14 cellular contexts compared by ENCODE assay signal in genomic region chr3:121957674-121958419, GRCh38.
DNase-seq lines count a peak whose midpoint lies in the region; ATAC-seq and TF ChIP-seq lines count a peak whose summit lies in the region.
"Had no signal": no experiment of that assay in that cellular context is flagged by ENCODE, and none has a peak within 500 bp of the region (broad histone marks: within the 10 kb centered on the region; RNA-seq: fewer than 3 reads in every experiment).

No MANE protein-coding gene starts in this region.

- no peaks in the 10 kb centered on the region for H3K36me3 Mint-ChIP-seq in neural progenitor cell

- H3K9ac ChIP-seq in neural progenitor cell, result no peak overlapping the region
- H3K9ac ChIP-seq: GM23248, KMS-11 had no signal

- ATAC-seq in GM18508 (IDR thresholded peaks at IDR 0.05; ENCODE audit: insufficient read depth, unreplicated experiment) (peak; percentile 93), GM21723 (IDR thresholded peaks at IDR 0.05; ENCODE audit: unreplicated experiment) (peak; percentile 74), HG03135 (IDR thresholded peaks at IDR 0.05; ENCODE audit: unreplicated experiment) (no peak)
- ATAC-seq: T-helper 17 cell had no signal

- no peaks in the 10 kb centered on the region for H3K9me3 ChIP-seq in neural progenitor cell (ENCODE audit: low read depth)

- no peaks in the 10 kb centered on the region for H4K20me1 ChIP-seq in neural progenitor cell (ENCODE audit: low read depth)

- no peak overlapping the region for H3K4me3 ChIP-seq in neural progenitor cell
- H3K4me3 ChIP-seq: GM23248 had no signal

- no peak overlapping the region for H3K27ac ChIP-seq in neural progenitor cell
- H3K27ac ChIP-seq: GM23248, KMS-11 had no signal

- TF ChIP-seq CTCF in neural progenitor cell (IDR thresholded peaks at IDR 0.05), result no peak

- no peaks in the 10 kb centered on the region for H3K79me2 ChIP-seq in neural progenitor cell (ENCODE audit: low read depth)

- no peaks in the 10 kb centered on the region for H3K27me3 Mint-ChIP-seq in neural progenitor cell (ENCODE audit: insufficient read depth, low read depth)
- H3K27me3 Mint-ChIP-seq: activated naive CD8-positive, alpha-beta T cell treated with anti-CD3 and anti-CD28 coated beads for 36 hours; central memory CD8-positive, alpha-beta T cell; T-helper 17 cell had no signal

- H3K27ac Mint-ChIP-seq in neural progenitor cell, result no peak overlapping the region
- H3K27ac Mint-ChIP-seq: activated naive CD8-positive, alpha-beta T cell treated with anti-CD3 and anti-CD28 coated beads for 36 hours; T-helper 17 cell had no signal

- H3K36me3 ChIP-seq in neural progenitor cell, result no peaks in the 10 kb centered on the region

- peaks cover 10% of the 10 kb centered on the region for H3K4me1 ChIP-seq in neural progenitor cell

- H3K4me1 Mint-ChIP-seq in neural progenitor cell, result no peaks in the 10 kb centered on the region
- H3K4me1 Mint-ChIP-seq: activated naive CD8-positive, alpha-beta T cell treated with anti-CD3 and anti-CD28 coated beads for 36 hours; central memory CD8-positive, alpha-beta T cell; T-helper 17 cell had no signal

- H3K4me3 Mint-ChIP-seq in neural progenitor cell, result no peak overlapping the region
- H3K4me3 Mint-ChIP-seq: activated naive CD8-positive, alpha-beta T cell treated with anti-CD3 and anti-CD28 coated beads for 36 hours; central memory CD8-positive, alpha-beta T cell; T-helper 17 cell had no signal

- no peak overlapping the region for H2AFZ ChIP-seq in neural progenitor cell (replicated peaks)
- H2AFZ ChIP-seq: GM23248 had no signal

- peak; percentile 75 for DNase-seq in RPMI8226
- peak; percentile 20 for DNase-seq in putamen (ENCODE audit: low spot score)
- DNase-seq in H4 (ENCODE audit: low spot score), result no peak
- DNase-seq in activated CD4-positive, CD25-positive, alpha-beta regulatory T cell treated with anti-CD3 and anti-CD28 coated beads, Interleukin-2, amount 50 U/mL, for 72 hours, result no peak
- no peak for DNase-seq in neural progenitor cell (ENCODE audit: low spot score)
- DNase-seq: activated CD4-positive, alpha-beta T cell treated with anti-CD3 and anti-CD28 coated beads, Interleukin-2, amount 50 U/mL, for 4 hours; activated naive CD8-positive, alpha-beta T cell treated with anti-CD3 and anti-CD28 coated beads for 36 hours; GM23248; T-helper 17 cell had no signal

- no peaks in the 10 kb centered on the region for H3F3A ChIP-seq in neural progenitor cell (ENCODE audit: low read depth)

- H3K27me3 ChIP-seq in neural progenitor cell, result no peaks in the 10 kb centered on the region

- H3K9me3 Mint-ChIP-seq in neural progenitor cell, result peaks cover 7% of the 10 kb centered on the region
- H3K9me3 Mint-ChIP-seq: central memory CD8-positive, alpha-beta T cell had no signal

- no peak overlapping the region for H3K4me2 ChIP-seq in neural progenitor cell
- H3K4me2 ChIP-seq: KMS-11 had no signal

Comparison
In these comparisons a context has a peak if more than half of its experiments do, and no peak if none do; other contexts are left out.
1. DNase-seq: peak in RPMI8226 (single experiment) and putamen (single experiment); none in H4 (single experiment), activated CD4-positive, CD25-positive, alpha-beta regulatory T cell treated with anti-CD3 and anti-CD28 coated beads, Interleukin-2, amount 50 U/mL, for 72 hours (single experiment) and neural progenitor cell (single experiment).